ENCODE assay signal across 16 cellular contexts in the genomic region with DNA sequence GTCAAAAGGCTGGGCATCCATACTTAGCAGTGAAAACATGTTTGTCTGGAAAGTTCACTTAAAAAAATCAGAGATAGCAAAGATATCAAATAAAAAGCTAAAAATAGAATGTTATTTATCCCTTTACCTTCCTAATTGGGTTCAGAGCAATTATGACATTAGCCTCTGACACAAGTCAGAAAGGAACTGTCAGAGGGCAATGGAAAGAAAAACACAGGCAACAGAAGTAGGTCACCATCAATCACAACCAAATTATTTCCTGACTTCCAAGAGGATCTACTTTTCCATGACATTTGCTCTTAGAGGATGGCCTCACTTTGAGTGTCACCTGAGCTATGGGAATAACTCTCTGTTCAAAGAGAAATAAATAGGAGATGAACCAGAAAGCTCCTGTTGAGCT. TPM values are rescaled to one million over a fixed set of nuclear protein-coding genes. Genes with fewer than 3 reads are reported as not detected.
A peak's percentile ranks its signal among the peaks of the same experiment; 100 is the strongest.
DNase-seq lines count a peak whose midpoint lies in the region; ATAC-seq and TF ChIP-seq lines count a peak whose summit lies in the region.
"Had no signal": no experiment of that assay in that cellular context is flagged by ENCODE, and none has a peak within 500 bp of the region (broad histone marks: within the 10 kb centered on the region; RNA-seq: fewer than 3 reads in every experiment).

No MANE protein-coding gene starts in this region.

- H3K23ac ChIP-seq in neuronal stem cell (ENCODE audit: low read depth, low read length, poor library complexity): no peak overlapping the region

- no peak overlapping the region for H3K4ac ChIP-seq in neuronal stem cell (ENCODE audit: low read length)

- no peak overlapping the region for H3K14ac ChIP-seq in neuronal stem cell (ENCODE audit: low read length)

- H2BK12ac ChIP-seq in neuronal stem cell (ENCODE audit: low read length): no peak overlapping the region

- H3K79me2 ChIP-seq in smooth muscle cell (ENCODE audit: low read depth): no peaks in the 10 kb centered on the region

- no peak for TF ChIP-seq CTCF in left ventricle myocardium inferior (IDR thresholded peaks at IDR 0.05; ENCODE audit: borderline replicate concordance)
- TF ChIP-seq CTCF in mesothelial cell of epicardium (IDR thresholded peaks at IDR 0.05; ENCODE audit: unreplicated experiment): no peak
- no peak for TF ChIP-seq CTCF in type B pancreatic cell (conservative IDR thresholded peaks at IDR 0.05)
- TF ChIP-seq CTCF in smooth muscle cell (IDR thresholded peaks at IDR 0.05; ENCODE audit: borderline replicate concordance, insufficient read depth, poor library complexity, severe bottlenecking): no peak

- H2BK5ac ChIP-seq in neuronal stem cell (ENCODE audit: low read length): no peak overlapping the region

- ATAC-seq in left cardiac atrium: no peak
- ATAC-seq: GM23338 had no signal

- H3K4me3 Mint-ChIP-seq in mesothelial cell of epicardium (no peak overlapping the region), type B pancreatic cell (no peak overlapping the region)
- H3K4me3 Mint-ChIP-seq: CD4-positive, alpha-beta T cell; GM23338 had no signal

- peak overlapping the region; percentile 83 for H3K27ac Mint-ChIP-seq in mesothelial cell of epicardium
- H3K27ac Mint-ChIP-seq in type B pancreatic cell: peak overlapping the region; percentile 12
- H3K27ac Mint-ChIP-seq: CD4-positive, alpha-beta T cell; GM23338 had no signal

- no peak overlapping the region for H2BK15ac ChIP-seq in neuronal stem cell (ENCODE audit: low read length)

- no peaks in the 10 kb centered on the region for H3K36me3 Mint-ChIP-seq in mesothelial cell of epicardium
- H3K36me3 Mint-ChIP-seq in type B pancreatic cell: peaks cover 3% of the 10 kb centered on the region

- H3K4me1 ChIP-seq in left ventricle myocardium inferior (peaks cover 64% of the 10 kb centered on the region), smooth muscle cell (ENCODE audit: low read depth) (no peaks in the 10 kb centered on the region), neuronal stem cell (ENCODE audit: control insufficient read depth in 2 of 2, insufficient read depth in 1 of 2, low read depth in 1 of 2, low read length in 2 of 2) (no peaks in the 10 kb centered on the region)

- no peak overlapping the region for H4K8ac ChIP-seq in neuronal stem cell (ENCODE audit: low read depth, low read length)

- no peak overlapping the region for H4K91ac ChIP-seq in neuronal stem cell (ENCODE audit: low read depth, low read length, poor library complexity)

- DNase-seq in left ventricle myocardium inferior (no peak), left cardiac atrium (no peak), SK-N-DZ (ENCODE audit: low spot score) (peak; percentile 62), mesothelial cell of epicardium (ENCODE audit: low spot score in 2 of 2, unreplicated experiment in 2 of 2) (no peak), type B pancreatic cell (ENCODE audit: extremely low spot score, unreplicated experiment) (no peak), smooth muscle cell (lab: John Stamatoyannopoulos, UW; ENCODE audit: unreplicated experiment) (no peak), neuronal stem cell (ENCODE audit: low spot score) (no peak), anterior cingulate cortex (lab: John Stamatoyannopoulos, UW) (no peak)
- DNase-seq: ACHN; Calu3; CD4-positive, alpha-beta T cell; DMS79; H7 had no signal

- H3K27me3 Mint-ChIP-seq in mesothelial cell of epicardium (ENCODE audit: low read depth): no peaks in the 10 kb centered on the region
- H3K27me3 Mint-ChIP-seq in type B pancreatic cell: peaks cover 3% of the 10 kb centered on the region
- H3K27me3 Mint-ChIP-seq: CD4-positive, alpha-beta T cell had no signal

- H3K79me1 ChIP-seq in neuronal stem cell (ENCODE audit: low read depth, low read length): no peaks in the 10 kb centered on the region

- H3K4me2 ChIP-seq in smooth muscle cell (no peak overlapping the region), neuronal stem cell (ENCODE audit: insufficient read depth, low read length, poor library complexity, severe bottlenecking) (no peak overlapping the region)
- H3K4me2 ChIP-seq: BLaER1 treated with 17β-estradiol and CSF1 and Interleukin-3, amounts not matched to agents 10 nM and 100 nM; GM23338 had no signal

- H3K9ac ChIP-seq in smooth muscle cell (ENCODE audit: low read depth) (no peak overlapping the region), neuronal stem cell (ENCODE audit: low read depth, low read length, poor library complexity) (no peak overlapping the region)
- H3K9ac ChIP-seq: BLaER1 treated with 17β-estradiol and CSF1 and Interleukin-3, amounts not matched to agents 10 nM and 100 nM had no signal

- H3K9me3 ChIP-seq in left ventricle myocardium inferior (replicated peaks): no peaks in the 10 kb centered on the region
- H3K9me3 ChIP-seq in smooth muscle cell (replicated peaks; ENCODE audit: low read depth): no peaks in the 10 kb centered on the region
- H3K9me3 ChIP-seq in neuronal stem cell (replicated peaks in 1 of 2; ENCODE audit: control insufficient read depth in 2 of 2, insufficient read depth in 1 of 2, low read depth in 1 of 2, low read length in 2 of 2): no peaks in the 10 kb centered on the region
- H3K9me3 ChIP-seq: BLaER1 treated with 17β-estradiol and CSF1 and Interleukin-3, amounts not matched to agents 10 nM and 100 nM had no signal

- no peak overlapping the region for H2AK5ac ChIP-seq in neuronal stem cell (ENCODE audit: low read depth, low read length)

- H3K4me3 ChIP-seq in left ventricle myocardium inferior (no peak overlapping the region), smooth muscle cell (no peak overlapping the region), neuronal stem cell (ENCODE audit: low read length in 2 of 2) (no peak overlapping the region)
- H3K4me3 ChIP-seq: BLaER1 treated with 17β-estradiol and CSF1 and Interleukin-3, amounts not matched to agents 10 nM and 100 nM; GM23338 had no signal

- H3K27ac ChIP-seq in left ventricle myocardium inferior (replicated peaks) (peak overlapping the region; percentile 4), smooth muscle cell (ENCODE audit: low read depth) (no peak overlapping the region), neuronal stem cell (replicated peaks; ENCODE audit: low read length) (no peak overlapping the region)
- H3K27ac ChIP-seq: BLaER1 treated with 17β-estradiol and CSF1 and Interleukin-3, amounts not matched to agents 10 nM and 100 nM had no signal

- no peak overlapping the region for H3K18ac ChIP-seq in neuronal stem cell (ENCODE audit: low read length)

- no peaks in the 10 kb centered on the region for H3F3A ChIP-seq in smooth muscle cell (ENCODE audit: low read depth)

- H2AFZ ChIP-seq in smooth muscle cell (ENCODE audit: low read depth) (no peak overlapping the region), neuronal stem cell (ENCODE audit: low read length) (no peak overlapping the region)
- H2AFZ ChIP-seq: GM23338 had no signal

- peaks cover 32% of the 10 kb centered on the region for H3K36me3 ChIP-seq in left ventricle myocardium inferior
- no peaks in the 10 kb centered on the region for H3K36me3 ChIP-seq in smooth muscle cell (ENCODE audit: low read depth)
- no peaks in the 10 kb centered on the region for H3K36me3 ChIP-seq in neuronal stem cell (replicated peaks in 1 of 2; ENCODE audit: control insufficient read depth in 2 of 2, insufficient read depth in 2 of 2, low read length in 2 of 2)
- H3K36me3 ChIP-seq: BLaER1 treated with 17β-estradiol and CSF1 and Interleukin-3, amounts not matched to agents 10 nM and 100 nM had no signal

- no peaks in the 10 kb centered on the region for H3K9me3 Mint-ChIP-seq in mesothelial cell of epicardium
- no peaks in the 10 kb centered on the region for H3K9me3 Mint-ChIP-seq in type B pancreatic cell
- H3K9me3 Mint-ChIP-seq: CD4-positive, alpha-beta T cell; GM23338 had no signal

- H3K27me3 ChIP-seq in left ventricle myocardium inferior (ENCODE audit: low read depth): no peaks in the 10 kb centered on the region
- no peaks in the 10 kb centered on the region for H3K27me3 ChIP-seq in smooth muscle cell (ENCODE audit: low read depth)
- no peaks in the 10 kb centered on the region for H3K27me3 ChIP-seq in neuronal stem cell (ENCODE audit: control insufficient read depth in 3 of 3, insufficient read depth in 3 of 3, low read depth in 1 of 3, low read length in 3 of 3)
- H3K27me3 ChIP-seq: BLaER1 treated with 17β-estradiol and CSF1 and Interleukin-3, amounts not matched to agents 10 nM and 100 nM had no signal

- H2BK120ac ChIP-seq in neuronal stem cell (ENCODE audit: low read depth, low read length): no peak overlapping the region

- intact Hi-C loops in left ventricle myocardium inferior (cut with micrococcal nuclease) (no loop called here), left cardiac atrium (cut with DNase I) (no loop called here)

- H3K4me1 Mint-ChIP-seq in mesothelial cell of epicardium (peaks cover 25% of the 10 kb centered on the region), type B pancreatic cell (ENCODE audit: unreplicated experiment) (peaks cover 18% of the 10 kb centered on the region)
- H3K4me1 Mint-ChIP-seq: GM23338 had no signal

- no peaks in the 10 kb centered on the region for H4K20me1 ChIP-seq in smooth muscle cell (ENCODE audit: low read depth)
- H4K20me1 ChIP-seq: BLaER1 treated with 17β-estradiol and CSF1 and Interleukin-3, amounts not matched to agents 10 nM and 100 nM had no signal

RNA-seq across cellular contexts. Expression of a gene that starts 27.5 kb away (rescaled TPM):
- total RNA-seq in left ventricle myocardium inferior (667 TPM), left cardiac atrium (100 to 1,000 TPM; 263 to 351 TPM), mesothelial cell of epicardium (1.2 to 2.8 TPM (median 2.1 TPM) in 3 replicates), type B pancreatic cell (ENCODE audit: low replicate concordance) (2.0 TPM in 2 replicates), smooth muscle cell (0.40 and 0.54 TPM in 2 replicates)
- polyA plus RNA-seq in SK-N-DZ (2014; cell fraction: cytosol; rRNA removed): 0.05 TPM in 2 replicates
- 0.12 and 0.25 TPM in 2 replicates for polyA plus RNA-seq in SK-N-DZ (2014; cell fraction: nucleus; rRNA removed)
- 0.20 and 0.87 TPM in 2 replicates for polyA plus RNA-seq in smooth muscle cell
- 0.42 TPM for polyA plus RNA-seq in neuronal stem cell (2013, experiment 1 of 2)
- polyA plus RNA-seq in neuronal stem cell (2013, experiment 2 of 2): 0.46 TPM
- total RNA-seq: A172 had no signal

RNA-seq across cellular contexts. Expression of a gene that starts 55.3 kb away (rescaled TPM):
- total RNA-seq in left ventricle myocardium inferior (2,410 TPM), left cardiac atrium (100 to 1,000 TPM; 919 to 945 TPM), mesothelial cell of epicardium (217 to 222 TPM (median 220 TPM) in 3 replicates), type B pancreatic cell (ENCODE audit: low replicate concordance) (219 and 271 TPM in 2 replicates), smooth muscle cell (777 and 802 TPM in 2 replicates)
- 113 and 122 TPM in 2 replicates for polyA plus RNA-seq in SK-N-DZ (2014; cell fraction: cytosol; rRNA removed)
- 67.1 and 86.3 TPM in 2 replicates for polyA plus RNA-seq in SK-N-DZ (2014; cell fraction: nucleus; rRNA removed)
- polyA plus RNA-seq in smooth muscle cell: 915 and 953 TPM in 2 replicates
- polyA plus RNA-seq in neuronal stem cell (2013, experiment 1 of 2): 183 TPM
- polyA plus RNA-seq in neuronal stem cell (2013, experiment 2 of 2): 185 TPM

Comparison
In these comparisons a context has a peak if more than half of its experiments do, and no peak if none do; other contexts are left out.
1. RNA of a gene that starts 27.5 kb away (total RNA-seq): 667 TPM in left ventricle myocardium inferior (single experiment) and 263 to 351 TPM in left cardiac atrium; 1.2 to 2.8 TPM in mesothelial cell of epicardium, 2.0 TPM in type B pancreatic cell and 0.40 to 0.54 TPM in smooth muscle cell; every median in the first group is over 10 times any median in the second.